ENCODE assay signal across 20 cellular contexts in the genomic region with DNA sequence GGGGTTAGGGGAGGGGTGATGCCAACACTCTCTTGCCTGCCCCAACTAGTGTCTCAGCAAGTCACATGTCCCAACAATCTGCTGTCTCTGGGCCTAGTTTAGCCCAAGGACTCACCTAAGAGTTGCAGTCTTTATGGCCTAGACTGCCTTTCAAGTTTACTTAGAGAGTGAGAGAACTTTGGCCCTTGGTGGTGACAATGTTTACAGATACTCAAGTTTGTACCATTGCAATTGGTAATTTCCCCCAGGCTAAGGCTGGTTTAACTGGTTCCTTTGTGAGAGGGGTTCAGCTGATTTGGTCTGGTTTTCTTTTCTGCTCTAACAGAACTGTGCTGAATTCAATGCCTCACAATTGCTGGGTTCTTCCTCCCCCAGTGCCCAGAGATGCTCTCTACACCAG.
"Had no signal": no experiment of that assay in that cellular context is flagged by ENCODE, and none has a peak within 500 bp of the region (broad histone marks: within the 10 kb centered on the region; RNA-seq: fewer than 3 reads in every experiment).

No MANE protein-coding gene starts in this region.

- H3K4me2 ChIP-seq: neural progenitor cell, smooth muscle cell had no signal

- H3K27me3 ChIP-seq: colonic mucosa, heart right ventricle, neural progenitor cell, sigmoid colon, stomach, transverse colon had no signal

- H3K9me3 ChIP-seq: colonic mucosa, sigmoid colon had no signal

- H3K36me3 ChIP-seq: colonic mucosa, heart right ventricle, neural progenitor cell, sigmoid colon, stomach, transverse colon had no signal

- H2AFZ ChIP-seq: neural progenitor cell had no signal

- H3K27ac ChIP-seq: colonic mucosa, heart right ventricle, neural progenitor cell, sigmoid colon, stomach, transverse colon, VCaP had no signal

- DNase-seq: activated CD4-positive, alpha-beta memory T cell treated with anti-CD3 and anti-CD28 coated beads, Interleukin-2, amount 10 ng/mL, durations not matched to agents 7 days and 5 days; activated CD4-positive, alpha-beta T cell treated with anti-CD3 and anti-CD28 coated beads, Interleukin-2, amount 10 ng/mL, durations not matched to agents 24 days and 14 days; activated effector memory CD4-positive, alpha-beta T cell treated with Interleukin-2 at 50 U/mL for 16 hours; activated naive CD4-positive, alpha-beta T cell treated with anti-CD3 and anti-CD28 coated beads, Interleukin-2, amount 10 ng/mL, durations not matched to agents 7 days and 5 days; activated T-cell treated with anti-CD3 and anti-CD28 coated beads, Interleukin-2, amount 50 U/mL, for 72 hours; amygdala; colonic mucosa; heart right ventricle; naive thymus-derived CD8-positive, alpha-beta T cell; posterior cingulate gyrus; sigmoid colon; stimulated activated CD4-positive, alpha-beta T cell treated with anti-CD3 and anti-CD28 coated beads, Interleukin-15, amount 100 ng/mL, for 24 hours; stomach; transverse colon had no signal

- ATAC-seq: activated CD4-positive, CD25-positive, alpha-beta regulatory T cell treated with anti-CD3 and anti-CD28 coated beads, Interleukin-2, amount 50 U/mL, for 24 hours; activated T-cell treated with anti-CD3 and anti-CD28 coated beads, Interleukin-2, amount 50 U/mL, for 72 hours; heart right ventricle; left lobe of liver; naive thymus-derived CD8-positive, alpha-beta T cell; stimulated activated memory B cell treated with anti-CD40 and anti-IgM and Interleukin-4, amounts not matched to agents 10 μg/mL and 1 μg/mL and 100 μg/mL, for 72 hours had no signal

- H3K4me3 ChIP-seq: colonic mucosa, heart right ventricle, neural progenitor cell, sigmoid colon, smooth muscle cell, stomach, transverse colon had no signal

- H3K9ac ChIP-seq: neural progenitor cell had no signal

- H3K4me1 ChIP-seq: colonic mucosa, heart right ventricle, neural progenitor cell, sigmoid colon, stomach, transverse colon had no signal
